Comparison of ENCODE assay signal across 8 cellular contexts in genomic region chr19:2494084-2494446, GRCh38. TPM values are rescaled to one million over a fixed set of nuclear protein-coding genes. Genes with fewer than 3 reads are reported as not detected.
DNase-seq lines count a peak whose midpoint lies in the region; TF ChIP-seq lines count a peak whose summit lies in the region.

No MANE protein-coding gene starts in this region.

- H3K27ac ChIP-seq in SK-N-MC (no peak overlapping the region), esophagus squamous epithelium (peak overlapping the region; percentile 77 to 90 (median 86)), rectal smooth muscle tissue (ENCODE audit: low read depth, low read length) (no peak overlapping the region)

- H3K9me3 ChIP-seq in SK-N-MC (ENCODE audit: low read depth, low read length) (no peaks in the 10 kb centered on the region), esophagus squamous epithelium (no peaks in the 10 kb centered on the region)

- H3K27me3 ChIP-seq in esophagus squamous epithelium (peaks cover 0 to 9% (median 0%) of the 10 kb centered on the region in 4 donors), rectal smooth muscle tissue (ENCODE audit: control insufficient read depth, insufficient read depth, low read length) (no peaks in the 10 kb centered on the region)

- H3K9ac ChIP-seq in SK-N-MC (ENCODE audit: insufficient read length), result no peak overlapping the region
- H3K9ac ChIP-seq in rectal smooth muscle tissue (ENCODE audit: low read length), result no peak overlapping the region

- H3K36me3 ChIP-seq in SK-N-MC (ENCODE audit: insufficient read depth, low read length), result no peaks in the 10 kb centered on the region
- no peaks in the 10 kb centered on the region for H3K36me3 ChIP-seq in esophagus squamous epithelium
- H3K36me3 ChIP-seq in rectal smooth muscle tissue (ENCODE audit: control insufficient read depth, insufficient read depth, low read length), result no peaks in the 10 kb centered on the region

- peaks cover 38 to 74% (median 46%) of the 10 kb centered on the region in 3 donors for H3K4me1 ChIP-seq in esophagus squamous epithelium
- peaks cover 14% of the 10 kb centered on the region for H3K4me1 ChIP-seq in rectal smooth muscle tissue (ENCODE audit: control insufficient read depth, insufficient read depth, low read length)

- no peak for TF ChIP-seq POLR2A in esophagus squamous epithelium (IDR thresholded peaks at IDR 0.05)

- peak overlapping the region; percentile 65; the same call in 1 of the 2 replicates for H3K4me3 ChIP-seq in SK-N-MC
- peak overlapping the region in 3 of 4 donors; percentile 47 to 70 (median 58) for H3K4me3 ChIP-seq in esophagus squamous epithelium
- peak overlapping the region; percentile 89 for H3K4me3 ChIP-seq in rectal smooth muscle tissue (ENCODE audit: low read length)

- intact Hi-C loops in esophagus squamous epithelium (cut with DNase I), result loop anchor here (5.0 kb wide), 1 partner anchor 43 kb away; no protein-coding TSS in a partner anchor

- no peak for TF ChIP-seq CTCF in esophagus squamous epithelium (IDR thresholded peaks at IDR 0.05)

- WGBS in esophagus squamous epithelium, 2 donors, result 3% methylated on average over 9 of the region's 21 CpGs; no CpG with 5 or more reads in 1 of the 2 donors

- peak; percentile 78 for DNase-seq in GM03348 (ENCODE audit: low spot score)
- no peak for DNase-seq in SK-N-MC (ENCODE audit: low read depth, low spot score)
- DNase-seq in esophagus squamous epithelium (lab: John Stamatoyannopoulos, UW), result no peak
- DNase-seq in DMS53 treated with DMSO at 0.1 percent for 48 hours (lab: John Stamatoyannopoulos, UW; ENCODE audit: unreplicated experiment), result no peak
- DNase-seq in stimulated activated CD4-positive, alpha-beta T cell treated with anti-CD3 and anti-CD28 coated beads, Interleukin-4, amount 100 ng/mL, for 1 hour, result no peak
- no peak for DNase-seq in SW 1271 (lab: John Stamatoyannopoulos, UW)
- DNase-seq in cerebellum (ENCODE audit: low spot score), result no peak

RNA-seq across cellular contexts. Expression of gene GADD45B, which starts 18.1 kb away (rescaled TPM):
- 10 to 100 TPM; 21.6 to 40.1 (median 28.7) TPM for total RNA-seq in esophagus squamous epithelium
- total RNA-seq in cerebellum, result 3.8 TPM

RNA-seq across cellular contexts. Expression of gene LMNB2, which starts 37.3 kb away (rescaled TPM):
- total RNA-seq in esophagus squamous epithelium (10 to 100 TPM; 38.7 to 93.3 (median 61.4) TPM), cerebellum (51.5 TPM)

Comparison
In these comparisons a context has a peak if more than half of its experiments do, and no peak if none do; other contexts are left out.
1. H3K27ac ChIP-seq: peak in esophagus squamous epithelium (4 of 4); none in SK-N-MC (single experiment) and rectal smooth muscle tissue (single experiment).
2. Peak in every context shown above with its lines, with median percentiles within 50 percentile points of each other: H3K4me3 ChIP-seq.